19 cellular contexts compared by ENCODE assay signal in genomic region chr3:114558271-114558670, GRCh38.
A peak's percentile ranks its signal among the peaks of the same experiment; 100 is the strongest.
DNase-seq lines count a peak whose midpoint lies in the region; ATAC-seq, FAIRE-seq and TF ChIP-seq lines count a peak whose summit lies in the region.
"Had no signal": no experiment of that assay in that cellular context is flagged by ENCODE, and none has a peak within 500 bp of the region (broad histone marks: within the 10 kb centered on the region; RNA-seq: fewer than 3 reads in every experiment).

No MANE protein-coding gene starts in this region.

- CTCF ChIA-PET in GM10248 (lab: Yijun Ruan, JAX) = no interaction called here

- 57 to 66% (median 60%) methylated on average over 4 of the region's 4 CpGs for WGBS in heart left ventricle, 4 donors

- TF ChIP-seq CTCF in heart left ventricle (IDR thresholded peaks at IDR 0.05) = no peak
- TF ChIP-seq CTCF in bronchial epithelial cell (IDR thresholded peaks at IDR 0.05; ENCODE audit: insufficient read depth, low read length, severe bottlenecking) = no peak
- no peak for TF ChIP-seq CTCF in GM10248 (IDR thresholded peaks at IDR 0.05; ENCODE audit: control extremely low read depth, extremely low read depth, low read depth, missing control alignments)

- H3K4me3 ChIP-seq in heart left ventricle = no peak overlapping the region
- H3K4me3 ChIP-seq in bronchial epithelial cell (ENCODE audit: low read depth, low read length) = no peak overlapping the region
- H3K4me3 ChIP-seq: PC-9, prostate gland, upper lobe of left lung had no signal

- TF ChIP-seq POLR2A in heart left ventricle (IDR thresholded peaks at IDR 0.05) = no peak

- POLR2A ChIA-PET in GM10248 (lab: Yijun Ruan, JAX) = no interaction called here

- DNase-seq in heart left ventricle = no peak
- DNase-seq in Right ventricle myocardium inferior (ENCODE audit: missing footprints) = no peak
- DNase-seq in bronchial epithelial cell (ENCODE audit: low read depth) = peak; percentile 26
- peak; percentile 44 for DNase-seq in foreskin melanocyte
- DNase-seq in urothelium cell line (ENCODE audit: low spot score) = no peak
- no peak for DNase-seq in GM10248 (ENCODE audit: extremely low spot score)
- no peak for DNase-seq in NCI-H748 (lab: John Stamatoyannopoulos, UW; ENCODE audit: unreplicated experiment)
- no peak for DNase-seq in RPMI8226
- DNase-seq: activated naive CD4-positive, alpha-beta T cell treated with anti-CD3 and anti-CD28 coated beads, Interleukin-2, amount 50 U/mL, for 16 hours; activated T-cell treated with anti-CD3 and anti-CD28 coated beads, Interleukin-2, amount 50 U/mL, for 1 hour; CD4-positive, alpha-beta memory T cell; Kasumi-1; mesendoderm; stimulated activated CD4-positive, alpha-beta T cell treated with anti-CD3 and anti-CD28 coated beads, Interleukin-12 subunit alpha, Interleukin-12 subunit beta, amount 100 ng/mL, for 4 hours; upper lobe of left lung had no signal

- H3K36me3 ChIP-seq in heart left ventricle (no peaks in the 10 kb centered on the region), bronchial epithelial cell (ENCODE audit: control insufficient read depth, insufficient read depth, low read length) (no peaks in the 10 kb centered on the region)
- H3K36me3 ChIP-seq: prostate gland, upper lobe of left lung had no signal

- H3K27me3 ChIP-seq in heart left ventricle (no peaks in the 10 kb centered on the region), bronchial epithelial cell (ENCODE audit: control insufficient read depth, insufficient read depth, low read length) (no peaks in the 10 kb centered on the region)
- H3K27me3 ChIP-seq: upper lobe of left lung had no signal

- peaks cover 0 to 10% (median 0%) of the 10 kb centered on the region in 12 donors for H3K9me3 ChIP-seq in heart left ventricle
- H3K9me3 ChIP-seq: prostate gland, upper lobe of left lung had no signal

- ATAC-seq in heart left ventricle (peak in 3 of 4 donors; percentile 65 to 68 (median 68)), Right ventricle myocardium inferior (no peak)
- ATAC-seq: natural killer cell treated with Interleukin-12 subunit alpha and Interleukin-12 subunit beta and Interleukin-15 and Interleukin-18, amount 100 ng/mL, for 72 hours; stimulated activated effector memory CD8-positive, alpha-beta T cell treated with anti-CD3 and anti-CD28 coated beads, Interleukin-12 subunit alpha, Interleukin-12 subunit beta, amount 100 ng/mL, for 72 hours had no signal

- intact Hi-C loops in heart left ventricle (cut with DNase I) (no loop called here), Right ventricle myocardium inferior (cut with DNase I) (no loop called here)

- peaks cover 4 to 54% (median 22%) of the 10 kb centered on the region in 12 donors for H3K4me1 ChIP-seq in heart left ventricle
- H3K4me1 ChIP-seq: prostate gland, upper lobe of left lung had no signal

- H3K27ac ChIP-seq in heart left ventricle = peak overlapping the region in 9 of 12 donors; percentile 4 to 69 (median 30)
- H3K27ac ChIP-seq: PC-9, prostate gland, upper lobe of left lung had no signal

- FAIRE-seq in bronchial epithelial cell (lab: Jason Lieb, UNC) (no peak), urothelium cell line (lab: Jason Lieb, UNC) (peak; percentile 5)

Comparison
In these comparisons a context has a peak if more than half of its experiments do, and no peak if none do; other contexts are left out.
1. DNase-seq: peak in bronchial epithelial cell (single experiment) and foreskin melanocyte (single experiment); none in heart left ventricle (0 of 5), Right ventricle myocardium inferior (single experiment), urothelium cell line (single experiment), GM10248 (single experiment), NCI-H748 (single experiment) and RPMI8226 (single experiment).